Comparison of ENCODE assay signal across 14 cellular contexts in genomic region chr21:41622831-41623548, GRCh38.
A peak's percentile ranks its signal among the peaks of the same experiment; 100 is the strongest.
DNase-seq lines count a peak whose midpoint lies in the region; ATAC-seq, FAIRE-seq and TF ChIP-seq lines count a peak whose summit lies in the region.
"Had no signal": no experiment of that assay in that cellular context is flagged by ENCODE, and none has a peak within 500 bp of the region (broad histone marks: within the 10 kb centered on the region; RNA-seq: fewer than 3 reads in every experiment).

No MANE protein-coding gene starts in this region.

- peaks cover 45% of the 10 kb centered on the region for H3K27me3 Mint-ChIP-seq in activated T-cell treated with anti-CD3 and anti-CD28 coated beads, Interleukin-2, amount 50 U/mL, for 72 hours (ENCODE audit: low read depth)
- H3K27me3 Mint-ChIP-seq in neural progenitor cell (ENCODE audit: insufficient read depth, low read depth) = peaks cover 8% of the 10 kb centered on the region

- peak; percentile 96 to 97 for ATAC-seq in activated T-cell treated with anti-CD3 and anti-CD28 coated beads, Interleukin-2, amount 50 U/mL, for 72 hours (replicated peaks in 1 of 2)
- no peak for ATAC-seq in GM21515 (IDR thresholded peaks at IDR 0.05; ENCODE audit: unreplicated experiment)
- ATAC-seq: CD8-positive, alpha-beta T cell had no signal

- H2AFZ ChIP-seq in neural progenitor cell (replicated peaks) = no peak overlapping the region

- H3K9me3 ChIP-seq in neural progenitor cell (ENCODE audit: low read depth) (no peaks in the 10 kb centered on the region), kidney (ENCODE audit: control insufficient read depth in 1 of 2, low read length in 2 of 2) (no peaks in the 10 kb centered on the region)
- H3K9me3 ChIP-seq: adrenal gland, neutrophil, suprapubic skin had no signal

- H3K9ac ChIP-seq in neural progenitor cell (no peak overlapping the region), kidney (ENCODE audit: low read length in 2 of 2) (no peak overlapping the region)

- intact Hi-C loops in kidney (cut with DNase I) = no loop called here

- no peaks in the 10 kb centered on the region for H4K20me1 ChIP-seq in neural progenitor cell (ENCODE audit: low read depth)

- H3K27ac ChIP-seq in neural progenitor cell (no peak overlapping the region), kidney (ENCODE audit: low read depth in 2 of 2, low read length in 2 of 2) (no peak overlapping the region)
- H3K27ac ChIP-seq: adrenal gland, neutrophil, VCaP had no signal

- H3K4me3 Mint-ChIP-seq in activated T-cell treated with anti-CD3 and anti-CD28 coated beads, Interleukin-2, amount 50 U/mL, for 72 hours = no peak overlapping the region
- H3K4me3 Mint-ChIP-seq in neural progenitor cell = no peak overlapping the region
- H3K4me3 Mint-ChIP-seq: CD8-positive, alpha-beta T cell had no signal

- H3K36me3 ChIP-seq in neural progenitor cell (no peaks in the 10 kb centered on the region), kidney (ENCODE audit: control insufficient read depth in 1 of 2, insufficient read depth in 2 of 2, low read length in 2 of 2) (no peaks in the 10 kb centered on the region)
- H3K36me3 ChIP-seq: adrenal gland, neutrophil, suprapubic skin had no signal

- H3K9me3 Mint-ChIP-seq in activated T-cell treated with anti-CD3 and anti-CD28 coated beads, Interleukin-2, amount 50 U/mL, for 72 hours = no peaks in the 10 kb centered on the region
- peaks cover 8% of the 10 kb centered on the region for H3K9me3 Mint-ChIP-seq in neural progenitor cell
- H3K9me3 Mint-ChIP-seq: CD8-positive, alpha-beta T cell had no signal

- H3K36me3 Mint-ChIP-seq in activated T-cell treated with anti-CD3 and anti-CD28 coated beads, Interleukin-2, amount 50 U/mL, for 72 hours (ENCODE audit: insufficient read depth in 2 of 2) = no peaks in the 10 kb centered on the region
- no peaks in the 10 kb centered on the region for H3K36me3 Mint-ChIP-seq in neural progenitor cell
- H3K36me3 Mint-ChIP-seq: CD8-positive, alpha-beta T cell had no signal

- DNase-seq in stimulated activated naive CD4-positive, alpha-beta T cell treated with Interleukin-2 at 50 U/mL for 16 hours (lab: John Stamatoyannopoulos, UW) = peak; percentile 9
- DNase-seq in stimulated activated naive CD4-positive, alpha-beta T cell (lab: John Stamatoyannopoulos, UW) = no peak
- DNase-seq in activated T-cell treated with anti-CD3 and anti-CD28 coated beads, Interleukin-2, amount 50 U/mL, for 72 hours = peak; percentile 62 to 71
- DNase-seq in neural progenitor cell (ENCODE audit: low spot score) = no peak
- DNase-seq in NCI-H2107 treated with DMSO at 0.1 percent for 48 hours (lab: John Stamatoyannopoulos, UW; ENCODE audit: unreplicated experiment) = no peak
- DNase-seq in amygdala (lab: John Stamatoyannopoulos, UW) = no peak
- no peak for DNase-seq in kidney
- DNase-seq: adrenal gland; CD8-positive, alpha-beta T cell; RPMI8226 had no signal

- H3K4me3 ChIP-seq in neural progenitor cell (no peak overlapping the region), kidney (ENCODE audit: low read length in 2 of 2) (no peak overlapping the region)
- H3K4me3 ChIP-seq: adrenal gland, suprapubic skin had no signal

- H3K4me1 Mint-ChIP-seq in activated T-cell treated with anti-CD3 and anti-CD28 coated beads, Interleukin-2, amount 50 U/mL, for 72 hours (ENCODE audit: low read depth) = peaks cover 13% of the 10 kb centered on the region
- H3K4me1 Mint-ChIP-seq in neural progenitor cell = peaks cover 3% of the 10 kb centered on the region

- no peak for FAIRE-seq in kidney (lab: Jason Lieb, UNC)

- H3K4me2 ChIP-seq in neural progenitor cell = no peak overlapping the region

- H3K27ac Mint-ChIP-seq in activated T-cell treated with anti-CD3 and anti-CD28 coated beads, Interleukin-2, amount 50 U/mL, for 72 hours = no peak overlapping the region
- peak overlapping the region; percentile 76 for H3K27ac Mint-ChIP-seq in neural progenitor cell
- H3K27ac Mint-ChIP-seq: CD8-positive, alpha-beta T cell had no signal

- TF ChIP-seq CTCF in neural progenitor cell (IDR thresholded peaks at IDR 0.05) (no peak), kidney (IDR thresholded peaks at IDR 0.05; ENCODE audit: borderline replicate concordance, extremely low read depth, insufficient read depth) (no peak)

- no peaks in the 10 kb centered on the region for H3K79me2 ChIP-seq in neural progenitor cell (ENCODE audit: low read depth)

- H3K4me1 ChIP-seq in neural progenitor cell = no peaks in the 10 kb centered on the region
- no peaks in the 10 kb centered on the region for H3K4me1 ChIP-seq in kidney (ENCODE audit: control insufficient read depth in 1 of 2, insufficient read depth in 1 of 2, low read depth in 1 of 2, low read length in 2 of 2)
- H3K4me1 ChIP-seq: adrenal gland had no signal

- H3F3A ChIP-seq in neural progenitor cell (ENCODE audit: low read depth) = no peaks in the 10 kb centered on the region

- H3K27me3 ChIP-seq in neural progenitor cell = no peaks in the 10 kb centered on the region
- H3K27me3 ChIP-seq: adrenal gland had no signal

Comparison
In these comparisons a context has a peak if more than half of its experiments do, and no peak if none do; other contexts are left out.
1. DNase-seq: peak in stimulated activated naive CD4-positive, alpha-beta T cell treated with Interleukin-2 at 50 U/mL for 16 hours (single experiment) and activated T-cell treated with anti-CD3 and anti-CD28 coated beads, Interleukin-2, amount 50 U/mL, for 72 hours (2 of 2); none in stimulated activated naive CD4-positive, alpha-beta T cell (0 of 6), neural progenitor cell (single experiment), NCI-H2107 treated with DMSO at 0.1 percent for 48 hours (single experiment), amygdala (0 of 56) and kidney (single experiment).